17 cellular contexts compared by ENCODE assay signal in genomic region chr10:92575961-92576360, GRCh38. TPM values are rescaled to one million over a fixed set of nuclear protein-coding genes. Genes with fewer than 3 reads are reported as not detected.
DNase-seq lines count a peak whose midpoint lies in the region; ATAC-seq, FAIRE-seq and TF ChIP-seq lines count a peak whose summit lies in the region.
"Had no signal": no experiment of that assay in that cellular context is flagged by ENCODE, and none has a peak within 500 bp of the region (broad histone marks: within the 10 kb centered on the region; RNA-seq: fewer than 3 reads in every experiment).

No MANE protein-coding gene starts in this region.

- peaks cover 27% of the 10 kb centered on the region for H3K79me2 ChIP-seq in neural progenitor cell (ENCODE audit: low read depth)

- peaks cover 29% of the 10 kb centered on the region for H3K4me1 Mint-ChIP-seq in neural progenitor cell

- H3K9me3 ChIP-seq in neural progenitor cell (ENCODE audit: low read depth) (no peaks in the 10 kb centered on the region), esophagus squamous epithelium (no peaks in the 10 kb centered on the region), ovary (no peaks in the 10 kb centered on the region)
- H3K9me3 ChIP-seq: colonic mucosa, testis had no signal

- peaks cover 37% of the 10 kb centered on the region for H3F3A ChIP-seq in neural progenitor cell (ENCODE audit: low read depth)

- no peaks in the 10 kb centered on the region for H3K36me3 Mint-ChIP-seq in neural progenitor cell
- H3K36me3 Mint-ChIP-seq: naive B cell had no signal

- H3K27ac ChIP-seq in neural progenitor cell (no peak overlapping the region), esophagus squamous epithelium (no peak overlapping the region), ovary (no peak overlapping the region)
- H3K27ac ChIP-seq: colonic mucosa, testis had no signal

- TF ChIP-seq EP300 in ovary (IDR thresholded peaks at IDR 0.05) = no peak

- no peaks in the 10 kb centered on the region for H3K9me3 Mint-ChIP-seq in neural progenitor cell
- H3K9me3 Mint-ChIP-seq: naive B cell had no signal

- no peak for ATAC-seq in HG02981 (IDR thresholded peaks at IDR 0.05; ENCODE audit: unreplicated experiment)
- ATAC-seq in sciatic nerve = no peak
- ATAC-seq: activated CD8-positive, alpha-beta T cell treated with anti-CD3 and anti-CD28 coated beads, Interleukin-2, amount 10 ng/mL, durations not matched to agents 7 days and 5 days had no signal

- peak; percentile 30 for FAIRE-seq in H54 (lab: Jason Lieb, UNC)

- no peak for DNase-seq in H54 (ENCODE audit: insufficient read length, low spot score)
- DNase-seq in NOMO-1 (lab: John Stamatoyannopoulos, UW; ENCODE audit: unreplicated experiment in 2 of 2) = peak; percentile 47 to 77
- DNase-seq in astrocyte of the hippocampus (ENCODE audit: low read depth, low spot score) = peak; percentile 31
- DNase-seq in neural progenitor cell (ENCODE audit: low spot score) = no peak
- no peak for DNase-seq in esophagus squamous epithelium (lab: John Stamatoyannopoulos, UW)
- no peak for DNase-seq in ovary
- no peak for DNase-seq in sciatic nerve (ENCODE audit: low spot score)
- DNase-seq: activated CD8-positive, alpha-beta T cell treated with anti-CD3 and anti-CD28 coated beads, Interleukin-2, amount 10 ng/mL, durations not matched to agents 7 days and 5 days; activated naive CD4-positive, alpha-beta T cell; Calu3; colonic mucosa; foreskin melanocyte; islet precursor cell; naive B cell; NCI-H1694 treated with DMSO at 0.1 percent for 48 hours; testis had no signal

- peak overlapping the region; percentile 30 for H3K4me3 Mint-ChIP-seq in neural progenitor cell
- H3K4me3 Mint-ChIP-seq: activated CD8-positive, alpha-beta T cell treated with anti-CD3 and anti-CD28 coated beads, Interleukin-2, amount 10 ng/mL, durations not matched to agents 7 days and 5 days had no signal

- no peak for TF ChIP-seq POLR2A in H54 (IDR thresholded peaks at IDR 0.05; ENCODE audit: low read depth, low read length)
- no peak for TF ChIP-seq POLR2A in esophagus squamous epithelium (IDR thresholded peaks at IDR 0.05)
- TF ChIP-seq POLR2A in ovary (IDR thresholded peaks at IDR 0.05) = no peak

- H3K9ac ChIP-seq in neural progenitor cell = no peak overlapping the region

- H3K4me2 ChIP-seq in neural progenitor cell = no peak overlapping the region

- H3K27me3 ChIP-seq in neural progenitor cell (no peaks in the 10 kb centered on the region), esophagus squamous epithelium (no peaks in the 10 kb centered on the region), ovary (no peaks in the 10 kb centered on the region)
- H3K27me3 ChIP-seq: colonic mucosa, testis had no signal

- H3K4me3 ChIP-seq in neural progenitor cell (no peak overlapping the region), esophagus squamous epithelium (no peak overlapping the region), ovary (no peak overlapping the region)
- H3K4me3 ChIP-seq: colonic mucosa, testis had no signal

- H4K20me1 ChIP-seq in neural progenitor cell (ENCODE audit: low read depth) = peaks cover 20% of the 10 kb centered on the region

- no peak overlapping the region for H2AFZ ChIP-seq in neural progenitor cell (replicated peaks)

- intact Hi-C loops in esophagus squamous epithelium (cut with DNase I) = no loop called here
- intact Hi-C loops in ovary (cut with DNase I) = loop anchor here in 3 of 4 donors (2.0 to 5.0 kb wide), 3 partner anchors 15 to 614 kb away; no protein-coding TSS in a partner anchor
- intact Hi-C loops in sciatic nerve (cut with DNase I) = no loop called here

- H3K36me3 ChIP-seq in neural progenitor cell (no peaks in the 10 kb centered on the region), esophagus squamous epithelium (no peaks in the 10 kb centered on the region), ovary (no peaks in the 10 kb centered on the region)
- H3K36me3 ChIP-seq: colonic mucosa had no signal

- H3K27me3 Mint-ChIP-seq in neural progenitor cell (ENCODE audit: insufficient read depth, low read depth) = no peaks in the 10 kb centered on the region
- H3K27me3 Mint-ChIP-seq: naive B cell had no signal

- no peak overlapping the region for H3K27ac Mint-ChIP-seq in neural progenitor cell
- H3K27ac Mint-ChIP-seq: activated CD8-positive, alpha-beta T cell treated with anti-CD3 and anti-CD28 coated beads, Interleukin-2, amount 10 ng/mL, durations not matched to agents 7 days and 5 days had no signal

- TF ChIP-seq CTCF in neural progenitor cell (IDR thresholded peaks at IDR 0.05) (no peak), esophagus squamous epithelium (IDR thresholded peaks at IDR 0.05) (no peak), ovary (IDR thresholded peaks at IDR 0.05) (no peak)

- H3K4me1 ChIP-seq in neural progenitor cell (peaks cover 20% of the 10 kb centered on the region), esophagus squamous epithelium (peaks cover 6 to 31% (median 18%) of the 10 kb centered on the region in 3 donors), ovary (ENCODE audit: insufficient read depth) (peaks cover 11% of the 10 kb centered on the region)
- H3K4me1 ChIP-seq: colonic mucosa had no signal

RNA-seq across cellular contexts. Expression of gene IDE, which starts 2.1 kb away (rescaled TPM):
- total RNA-seq in neural progenitor cell (ENCODE audit: low replicate concordance) (34.8 and 44.8 TPM in 2 replicates), esophagus squamous epithelium (10 to 100 TPM; 26.7 to 36.8 (median 29.5) TPM), ovary (10 to 100 TPM; 14.3 to 34.1 (median 28.2) TPM), sciatic nerve (34.8 TPM)
- 10 to 100 TPM in 1 of 2 donors, 1 to 10 TPM in 1; 5.8 to 18.4 TPM for polyA plus RNA-seq in ovary

RNA-seq across cellular contexts. Expression of gene KIF11, which starts 17.0 kb away (rescaled TPM):
- 80.2 and 128 TPM in 2 replicates for total RNA-seq in neural progenitor cell (ENCODE audit: low replicate concordance)
- total RNA-seq in esophagus squamous epithelium = 10 to 100 TPM in 2 of 4 donors, 1 to 10 TPM in 2; 7.4 to 21.5 (median 14.4) TPM
- 1 to 10 TPM in 2 of 7 donors, under 1 TPM in 5; 0.23 to 2.3 (median 0.48) TPM for total RNA-seq in ovary
- 1 to 10 TPM in 1 of 2 donors, under 1 TPM in 1; 0.85 to 1.4 TPM for polyA plus RNA-seq in ovary
- 0.89 TPM for total RNA-seq in sciatic nerve

Comparison
In these comparisons a context has a peak if more than half of its experiments do, and no peak if none do; other contexts are left out.
1. DNase-seq: peak in NOMO-1 (2 of 2) and astrocyte of the hippocampus (single experiment); none in H54 (single experiment), neural progenitor cell (single experiment), esophagus squamous epithelium (single experiment), ovary (0 of 5) and sciatic nerve (single experiment).
2. intact Hi-C loops: an anchor here in ovary (2.0 to 5.0 kb wide); none called in esophagus squamous epithelium and sciatic nerve.